1 cellular context compared by ENCODE assay signal in genomic region chr5:142667808-142668207, GRCh38.
TF ChIP-seq lines count a peak whose summit lies in the region.

No MANE protein-coding gene starts in this region.

TF ChIP-seq in H1, 55 proteins besides CTCF, POLR2A, EP300 and RAD21:
- TF ChIP-seq NANOG (IDR thresholded peaks at IDR 0.05; ENCODE audit: insufficient read depth, low read depth, low read length, poor library complexity, severe bottlenecking) (no peak), BCL11A (IDR thresholded peaks at IDR 0.05; ENCODE audit: low read depth in 2 of 2, low read length in 2 of 2) (no peak), CHD2 (IDR thresholded peaks at IDR 0.05; ENCODE audit: low read length) (no peak), CTBP2 (IDR thresholded peaks at IDR 0.05; ENCODE audit: borderline replicate concordance, insufficient read depth, insufficient read length, low read length) (no peak), TAF1 (IDR thresholded peaks at IDR 0.05; ENCODE audit: low read depth, low read length) (no peak), TEAD4 (IDR thresholded peaks at IDR 0.05; ENCODE audit: low read depth, low read length) (no peak), TCF12 (IDR thresholded peaks at IDR 0.05; ENCODE audit: low read depth, low read length) (no peak), POU5F1 (IDR thresholded peaks at IDR 0.05; ENCODE audit: low read depth, low read length) (no peak), GABPA (IDR thresholded peaks at IDR 0.05; ENCODE audit: borderline replicate concordance, insufficient read depth, low read length) (no peak), SIRT6 (IDR thresholded peaks at IDR 0.05; ENCODE audit: low read length) (no peak), ATF3 (IDR thresholded peaks at IDR 0.05; ENCODE audit: insufficient read depth, low read depth, low read length) (no peak), MAX (IDR thresholded peaks at IDR 0.05) (no peak), NRF1 (IDR thresholded peaks at IDR 0.05; ENCODE audit: low read depth, low read length) (no peak), CBX8 (IDR thresholded peaks at IDR 0.05; ENCODE audit: borderline replicate concordance, low read depth, low read length) (no peak)
- TF ChIP-seq, protein P1, sequence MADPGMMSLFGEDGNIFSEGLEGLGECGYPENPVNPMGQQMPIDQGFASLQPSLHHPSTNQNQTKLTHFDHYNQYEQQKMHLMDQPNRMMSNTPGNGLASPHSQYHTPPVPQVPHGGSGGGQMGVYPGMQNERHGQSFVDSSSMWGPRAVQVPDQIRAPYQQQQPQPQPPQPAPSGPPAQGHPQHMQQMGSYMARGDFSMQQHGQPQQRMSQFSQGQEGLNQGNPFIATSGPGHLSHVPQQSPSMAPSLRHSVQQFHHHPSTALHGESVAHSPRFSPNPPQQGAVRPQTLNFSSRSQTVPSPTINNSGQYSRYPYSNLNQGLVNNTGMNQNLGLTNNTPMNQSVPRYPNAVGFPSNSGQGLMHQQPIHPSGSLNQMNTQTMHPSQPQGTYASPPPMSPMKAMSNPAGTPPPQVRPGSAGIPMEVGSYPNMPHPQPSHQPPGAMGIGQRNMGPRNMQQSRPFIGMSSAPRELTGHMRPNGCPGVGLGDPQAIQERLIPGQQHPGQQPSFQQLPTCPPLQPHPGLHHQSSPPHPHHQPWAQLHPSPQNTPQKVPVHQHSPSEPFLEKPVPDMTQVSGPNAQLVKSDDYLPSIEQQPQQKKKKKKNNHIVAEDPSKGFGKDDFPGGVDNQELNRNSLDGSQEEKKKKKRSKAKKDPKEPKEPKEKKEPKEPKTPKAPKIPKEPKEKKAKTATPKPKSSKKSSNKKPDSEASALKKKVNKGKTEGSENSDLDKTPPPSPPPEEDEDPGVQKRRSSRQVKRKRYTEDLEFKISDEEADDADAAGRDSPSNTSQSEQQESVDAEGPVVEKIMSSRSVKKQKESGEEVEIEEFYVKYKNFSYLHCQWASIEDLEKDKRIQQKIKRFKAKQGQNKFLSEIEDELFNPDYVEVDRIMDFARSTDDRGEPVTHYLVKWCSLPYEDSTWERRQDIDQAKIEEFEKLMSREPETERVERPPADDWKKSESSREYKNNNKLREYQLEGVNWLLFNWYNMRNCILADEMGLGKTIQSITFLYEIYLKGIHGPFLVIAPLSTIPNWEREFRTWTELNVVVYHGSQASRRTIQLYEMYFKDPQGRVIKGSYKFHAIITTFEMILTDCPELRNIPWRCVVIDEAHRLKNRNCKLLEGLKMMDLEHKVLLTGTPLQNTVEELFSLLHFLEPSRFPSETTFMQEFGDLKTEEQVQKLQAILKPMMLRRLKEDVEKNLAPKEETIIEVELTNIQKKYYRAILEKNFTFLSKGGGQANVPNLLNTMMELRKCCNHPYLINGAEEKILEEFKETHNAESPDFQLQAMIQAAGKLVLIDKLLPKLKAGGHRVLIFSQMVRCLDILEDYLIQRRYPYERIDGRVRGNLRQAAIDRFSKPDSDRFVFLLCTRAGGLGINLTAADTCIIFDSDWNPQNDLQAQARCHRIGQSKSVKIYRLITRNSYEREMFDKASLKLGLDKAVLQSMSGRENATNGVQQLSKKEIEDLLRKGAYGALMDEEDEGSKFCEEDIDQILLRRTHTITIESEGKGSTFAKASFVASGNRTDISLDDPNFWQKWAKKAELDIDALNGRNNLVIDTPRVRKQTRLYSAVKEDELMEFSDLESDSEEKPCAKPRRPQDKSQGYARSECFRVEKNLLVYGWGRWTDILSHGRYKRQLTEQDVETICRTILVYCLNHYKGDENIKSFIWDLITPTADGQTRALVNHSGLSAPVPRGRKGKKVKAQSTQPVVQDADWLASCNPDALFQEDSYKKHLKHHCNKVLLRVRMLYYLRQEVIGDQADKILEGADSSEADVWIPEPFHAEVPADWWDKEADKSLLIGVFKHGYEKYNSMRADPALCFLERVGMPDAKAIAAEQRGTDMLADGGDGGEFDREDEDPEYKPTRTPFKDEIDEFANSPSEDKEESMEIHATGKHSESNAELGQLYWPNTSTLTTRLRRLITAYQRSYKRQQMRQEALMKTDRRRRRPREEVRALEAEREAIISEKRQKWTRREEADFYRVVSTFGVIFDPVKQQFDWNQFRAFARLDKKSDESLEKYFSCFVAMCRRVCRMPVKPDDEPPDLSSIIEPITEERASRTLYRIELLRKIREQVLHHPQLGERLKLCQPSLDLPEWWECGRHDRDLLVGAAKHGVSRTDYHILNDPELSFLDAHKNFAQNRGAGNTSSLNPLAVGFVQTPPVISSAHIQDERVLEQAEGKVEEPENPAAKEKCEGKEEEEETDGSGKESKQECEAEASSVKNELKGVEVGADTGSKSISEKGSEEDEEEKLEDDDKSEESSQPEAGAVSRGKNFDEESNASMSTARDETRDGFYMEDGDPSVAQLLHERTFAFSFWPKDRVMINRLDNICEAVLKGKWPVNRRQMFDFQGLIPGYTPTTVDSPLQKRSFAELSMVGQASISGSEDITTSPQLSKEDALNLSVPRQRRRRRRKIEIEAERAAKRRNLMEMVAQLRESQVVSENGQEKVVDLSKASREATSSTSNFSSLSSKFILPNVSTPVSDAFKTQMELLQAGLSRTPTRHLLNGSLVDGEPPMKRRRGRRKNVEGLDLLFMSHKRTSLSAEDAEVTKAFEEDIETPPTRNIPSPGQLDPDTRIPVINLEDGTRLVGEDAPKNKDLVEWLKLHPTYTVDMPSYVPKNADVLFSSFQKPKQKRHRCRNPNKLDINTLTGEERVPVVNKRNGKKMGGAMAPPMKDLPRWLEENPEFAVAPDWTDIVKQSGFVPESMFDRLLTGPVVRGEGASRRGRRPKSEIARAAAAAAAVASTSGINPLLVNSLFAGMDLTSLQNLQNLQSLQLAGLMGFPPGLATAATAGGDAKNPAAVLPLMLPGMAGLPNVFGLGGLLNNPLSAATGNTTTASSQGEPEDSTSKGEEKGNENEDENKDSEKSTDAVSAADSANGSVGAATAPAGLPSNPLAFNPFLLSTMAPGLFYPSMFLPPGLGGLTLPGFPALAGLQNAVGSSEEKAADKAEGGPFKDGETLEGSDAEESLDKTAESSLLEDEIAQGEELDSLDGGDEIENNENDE (IDR thresholded peaks at IDR 0.05; ENCODE audit: insufficient replicate concordance, low read length): no peak
